ENCODE assay signal across 35 cellular contexts in the genomic region with DNA sequence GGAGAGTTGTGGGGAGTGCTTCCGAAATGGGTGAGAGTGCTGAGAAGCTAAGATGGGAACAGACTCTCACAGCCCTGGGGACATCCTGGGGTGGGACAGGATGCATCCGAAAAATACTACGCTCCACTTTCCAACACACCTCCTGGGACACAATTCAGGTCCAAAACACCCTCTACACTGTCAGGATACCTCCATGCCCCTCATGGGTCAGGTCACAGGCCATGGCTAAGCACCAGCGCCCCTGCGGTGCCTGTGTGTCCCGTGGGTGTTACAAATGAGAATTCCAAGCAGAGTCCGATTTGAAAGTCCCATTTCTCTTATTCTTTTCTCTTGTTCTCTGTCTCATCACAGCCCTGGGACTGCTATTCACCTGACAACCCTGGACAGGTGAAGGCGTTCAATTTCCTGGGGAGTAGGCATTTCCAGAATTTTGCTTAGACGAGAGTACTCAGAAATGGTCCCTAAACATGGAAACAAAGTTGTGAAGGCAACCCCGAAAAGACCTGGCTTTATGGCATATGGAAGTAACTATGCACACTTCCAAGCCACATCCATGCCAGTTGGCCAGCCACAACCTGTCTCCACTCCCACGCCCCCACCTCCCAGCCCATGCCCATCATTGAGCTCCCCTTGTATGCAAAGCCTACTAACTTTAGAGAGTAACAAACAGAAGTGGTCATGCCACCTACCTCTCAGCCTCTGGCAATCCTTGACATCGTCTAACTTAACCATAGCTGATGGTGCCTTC.
"Had no signal": no experiment of that assay in that cellular context is flagged by ENCODE, and none has a peak within 500 bp of the region (broad histone marks: within the 10 kb centered on the region; RNA-seq: fewer than 3 reads in every experiment).

No MANE protein-coding gene starts in this region.

- H3K9me3 Mint-ChIP-seq: activated CD4-positive, alpha-beta memory T cell treated with anti-CD3 and anti-CD28 coated beads for 36 hours; activated CD4-positive, alpha-beta T cell treated with anti-CD3 and anti-CD28 coated beads, Interleukin-2, amount 10 ng/mL, durations not matched to agents 24 days and 14 days; activated CD8-positive, alpha-beta T cell treated with anti-CD3 and anti-CD28 coated beads for 36 hours; activated T-cell treated with anti-CD3 and anti-CD28 coated beads, Interleukin-2, amount 50 U/mL, for 4 hours; activated T-cell treated with anti-CD3 and anti-CD28 coated beads, Interleukin-2, amount 50 U/mL, for 72 hours; activated T-helper 1 cell treated with anti-CD3 and anti-CD28 coated beads, Interleukin-12 subunit alpha, Interleukin-12 subunit beta, Interleukin-2, Interleukin-4 antibody, amounts not matched to agents 30 ng/mL and 10 ng/mL and 1 ng/mL, durations not matched to agents 14 hours and 24 hours and 36 hours; activated T-helper 17 cell treated with anti-CD3 and anti-CD28 coated beads, Interleukin-2, amount 50 U/mL, for 72 hours; central memory CD8-positive, alpha-beta T cell; T-helper 1 cell treated with Interleukin-12 subunit alpha and Interleukin-12 subunit beta and Interleukin-4 antibody, amounts not matched to agents 30 μg/mL and 1 μg/mL, for 36 hours; T-helper 2 cell treated with Interferon-gamma antibody and Interleukin-4, amounts not matched to agents 5 μg/mL and 100 μg/mL, for 36 hours had no signal

- H3K27me3 ChIP-seq: ascending aorta had no signal

- H3K4me3 ChIP-seq: adrenal gland, ascending aorta, cardiac muscle cell had no signal

- H3K27ac Mint-ChIP-seq: activated B cell treated with CpG ODN at 0.5 μM for 24 hours; activated CD4-positive, alpha-beta memory T cell treated with anti-CD3 and anti-CD28 coated beads for 36 hours; activated CD4-positive, alpha-beta T cell treated with anti-CD3 and anti-CD28 coated beads, Interleukin-2, amount 10 ng/mL, durations not matched to agents 24 days and 14 days; activated CD8-positive, alpha-beta T cell treated with anti-CD3 and anti-CD28 coated beads for 36 hours; activated naive CD4-positive, alpha-beta T cell treated with anti-CD3 and anti-CD28 coated beads for 36 hours; activated naive CD4-positive, alpha-beta T cell treated with anti-CD3 and anti-CD28 coated beads, Interleukin-2, amount 50 U/mL, for 72 hours; activated naive CD8-positive, alpha-beta T cell treated with anti-CD3 and anti-CD28 coated beads for 36 hours; activated T-cell treated with anti-CD3 and anti-CD28 coated beads, Interleukin-2, amount 50 U/mL, for 72 hours; activated T-helper 1 cell treated with anti-CD3 and anti-CD28 coated beads, Interleukin-12 subunit alpha, Interleukin-12 subunit beta, Interleukin-2, Interleukin-4 antibody, amounts not matched to agents 30 ng/mL and 10 ng/mL and 1 ng/mL, durations not matched to agents 14 hours and 24 hours and 36 hours; activated T-helper 17 cell treated with anti-CD3 and anti-CD28 coated beads, Interleukin-2, amount 50 U/mL, for 72 hours; T-helper 1 cell treated with Interleukin-12 subunit alpha and Interleukin-12 subunit beta and Interleukin-4 antibody, amounts not matched to agents 30 μg/mL and 1 μg/mL, for 36 hours; T-helper 2 cell treated with Interferon-gamma antibody and Interleukin-4, amounts not matched to agents 5 μg/mL and 100 μg/mL, for 36 hours had no signal

- ATAC-seq: activated CD8-positive, alpha-beta T cell treated with anti-CD3 and anti-CD28 coated beads for 36 hours; activated naive CD4-positive, alpha-beta T cell treated with anti-CD3 and anti-CD28 coated beads, Interleukin-2, amount 50 U/mL, for 72 hours; activated T-cell treated with anti-CD3 and anti-CD28 coated beads, Interleukin-2, amount 50 U/mL, for 4 hours; activated T-cell treated with anti-CD3 and anti-CD28 coated beads, Interleukin-2, amount 50 U/mL, for 72 hours; activated T-helper 17 cell treated with anti-CD3 and anti-CD28 coated beads, Interleukin-2, amount 50 U/mL, for 72 hours had no signal

- H3K9me3 ChIP-seq: adrenal gland, ascending aorta had no signal

- H3K36me3 Mint-ChIP-seq: activated CD4-positive, alpha-beta memory T cell treated with anti-CD3 and anti-CD28 coated beads for 36 hours; activated naive CD4-positive, alpha-beta T cell treated with anti-CD3 and anti-CD28 coated beads, Interleukin-2, amount 50 U/mL, for 72 hours; activated naive CD8-positive, alpha-beta T cell treated with anti-CD3 and anti-CD28 coated beads for 36 hours; brain had no signal

- DNase-seq: activated B cell treated with CpG ODN at 0.5 μM for 24 hours; activated CD4-positive, alpha-beta memory T cell treated with anti-CD3 and anti-CD28 coated beads for 36 hours; activated CD4-positive, alpha-beta T cell treated with anti-CD3 and anti-CD28 coated beads for 4 hours; activated CD4-positive, alpha-beta T cell treated with anti-CD3 and anti-CD28 coated beads, Interleukin-2, amount 10 ng/mL, durations not matched to agents 24 days and 14 days; activated CD4-positive, alpha-beta T cell treated with anti-CD3 and anti-CD28 coated beads, Interleukin-2, amount 50 U/mL, for 1 hour; activated CD4-positive, alpha-beta T cell treated with anti-CD3 and anti-CD28 coated beads, Interleukin-2, amount 50 U/mL, for 4 hours; activated CD4-positive, CD25-positive, alpha-beta regulatory T cell treated with anti-CD3 and anti-CD28 coated beads, Interleukin-2, amount 50 U/mL, for 72 hours; activated CD8-positive, alpha-beta memory T cell treated with anti-CD3 and anti-CD28 coated beads, Interleukin-2, amount 50 U/mL, for 4 hours; activated CD8-positive, alpha-beta T cell treated with anti-CD3 and anti-CD28 coated beads for 36 hours; activated effector memory CD4-positive, alpha-beta T cell treated with anti-CD3 and anti-CD28 coated beads, Interleukin-2, amount 50 U/mL, for 16 hours; activated gamma-delta T cell treated with Interleukin-2 at 50 U/mL for 16 hours; activated naive CD4-positive, alpha-beta T cell; activated naive CD4-positive, alpha-beta T cell treated with anti-CD3 and anti-CD28 coated beads for 36 hours; activated naive CD4-positive, alpha-beta T cell treated with anti-CD3 and anti-CD28 coated beads, Interleukin-2, amount 50 U/mL, for 16 hours; activated naive CD8-positive, alpha-beta T cell treated with anti-CD3 and anti-CD28 coated beads for 36 hours; activated T-cell treated with anti-CD3 and anti-CD28 coated beads for 4 hours; activated T-cell treated with anti-CD3 and anti-CD28 coated beads, Interleukin-2, amount 50 U/mL, for 1 hour; activated T-cell treated with anti-CD3 and anti-CD28 coated beads, Interleukin-2, amount 50 U/mL, for 4 hours; activated T-cell treated with anti-CD3 and anti-CD28 coated beads, Interleukin-2, amount 50 U/mL, for 72 hours; adrenal gland; amniotic stem cell; caudate nucleus; T-helper 1 cell; T-helper 2 cell; T-helper 9 cell had no signal

- H3K27ac ChIP-seq: adrenal gland, ascending aorta, cardiac muscle cell, VCaP had no signal

- H3K27me3 Mint-ChIP-seq: activated B cell treated with CpG ODN at 0.5 μM for 24 hours; activated CD4-positive, alpha-beta T cell treated with anti-CD3 and anti-CD28 coated beads, Interleukin-2, amount 10 ng/mL, durations not matched to agents 24 days and 14 days; activated CD8-positive, alpha-beta T cell treated with anti-CD3 and anti-CD28 coated beads for 36 hours had no signal

- H3K4me1 ChIP-seq: adrenal gland, ascending aorta had no signal

- H3K4me1 Mint-ChIP-seq: activated B cell treated with CpG ODN at 0.5 μM for 24 hours; activated CD4-positive, alpha-beta T cell treated with anti-CD3 and anti-CD28 coated beads, Interleukin-2, amount 10 ng/mL, durations not matched to agents 24 days and 14 days; activated naive CD8-positive, alpha-beta T cell treated with anti-CD3 and anti-CD28 coated beads for 36 hours; activated T-helper 17 cell treated with anti-CD3 and anti-CD28 coated beads, Interleukin-2, amount 50 U/mL, for 72 hours; central memory CD8-positive, alpha-beta T cell had no signal

- H3K4me3 Mint-ChIP-seq: activated B cell treated with CpG ODN at 0.5 μM for 24 hours; activated CD4-positive, alpha-beta memory T cell treated with anti-CD3 and anti-CD28 coated beads for 36 hours; activated CD4-positive, alpha-beta T cell treated with anti-CD3 and anti-CD28 coated beads, Interleukin-2, amount 10 ng/mL, durations not matched to agents 24 days and 14 days; activated CD8-positive, alpha-beta T cell treated with anti-CD3 and anti-CD28 coated beads for 36 hours; activated naive CD4-positive, alpha-beta T cell treated with anti-CD3 and anti-CD28 coated beads for 36 hours; activated naive CD8-positive, alpha-beta T cell treated with anti-CD3 and anti-CD28 coated beads for 36 hours; activated T-cell treated with anti-CD3 and anti-CD28 coated beads, Interleukin-2, amount 50 U/mL, for 4 hours; activated T-cell treated with anti-CD3 and anti-CD28 coated beads, Interleukin-2, amount 50 U/mL, for 72 hours; activated T-helper 1 cell treated with anti-CD3 and anti-CD28 coated beads, Interleukin-12 subunit alpha, Interleukin-12 subunit beta, Interleukin-2, Interleukin-4 antibody, amounts not matched to agents 30 ng/mL and 10 ng/mL and 1 ng/mL, durations not matched to agents 14 hours and 24 hours and 36 hours; activated T-helper 17 cell treated with anti-CD3 and anti-CD28 coated beads, Interleukin-2, amount 50 U/mL, for 72 hours; brain; central memory CD8-positive, alpha-beta T cell; T-helper 1 cell treated with Interleukin-12 subunit alpha and Interleukin-12 subunit beta and Interleukin-4 antibody, amounts not matched to agents 30 μg/mL and 1 μg/mL, for 36 hours; T-helper 2 cell treated with Interferon-gamma antibody and Interleukin-4, amounts not matched to agents 5 μg/mL and 100 μg/mL, for 36 hours had no signal

- H3K36me3 ChIP-seq: adrenal gland, ascending aorta, cardiac muscle cell had no signal
